In genomic region chr17:68759343-68760140, GRCh38 we compare ENCODE assay signal across 8 cellular contexts.
DNase-seq lines count a peak whose midpoint lies in the region; ATAC-seq lines count a peak whose summit lies in the region.

No MANE protein-coding gene starts in this region.

- peaks cover 2% of the 10 kb centered on the region for H3K27me3 Mint-ChIP-seq in activated CD4-positive, alpha-beta memory T cell treated with anti-CD3 and anti-CD28 coated beads for 36 hours
- peaks cover 0 to 3% of the 10 kb centered on the region in 2 donors for H3K27me3 Mint-ChIP-seq in stimulated activated naive B cell treated with anti-CD40 and anti-IgM and Interleukin-4, amounts not matched to agents 10 μg/mL and 1 μg/mL and 100 μg/mL, for 72 hours

- intact Hi-C loops in activated CD4-positive, alpha-beta memory T cell treated with anti-CD3 and anti-CD28 coated beads for 36 hours (cut with micrococcal nuclease) = loop anchor here (1.0 kb wide), 2 partner anchors 224 to 293 kb away; no protein-coding TSS in a partner anchor

- peaks cover 8% of the 10 kb centered on the region for H3K4me1 Mint-ChIP-seq in activated CD4-positive, alpha-beta memory T cell treated with anti-CD3 and anti-CD28 coated beads for 36 hours (ENCODE audit: low read depth)
- H3K4me1 Mint-ChIP-seq in stimulated activated naive B cell treated with anti-CD40 and anti-IgM and Interleukin-4, amounts not matched to agents 10 μg/mL and 1 μg/mL and 100 μg/mL, for 72 hours = peaks cover 6 to 14% of the 10 kb centered on the region in 2 donors

- H3K9me3 ChIP-seq in esophagus (ENCODE audit: control insufficient read depth in 2 of 2, insufficient read depth in 1 of 2, low read depth in 1 of 2, low read length in 1 of 2) = no peaks in the 10 kb centered on the region
- H3K9me3 ChIP-seq in mononuclear cell (ENCODE audit: low read depth, low read length) = no peaks in the 10 kb centered on the region

- 5 to 10% methylated on average over 12 of the region's 12 CpGs for WGBS in esophagus, 2 donors

- ATAC-seq in GM19455 (IDR thresholded peaks at IDR 0.05; ENCODE audit: unreplicated experiment) (peak; percentile 90), HG03558 (IDR thresholded peaks at IDR 0.05; ENCODE audit: extremely low read depth, unreplicated experiment) (peak; percentile 72)
- ATAC-seq in stimulated activated naive B cell treated with anti-CD40 and anti-IgM and Interleukin-4, amounts not matched to agents 10 μg/mL and 1 μg/mL and 100 μg/mL, for 72 hours (replicated peaks) = peak; percentile 90 to 94

- CTCF ChIA-PET in activated CD4-positive, alpha-beta memory T cell treated with anti-CD3 and anti-CD28 coated beads for 36 hours (lab: Charles Lee) = interaction anchor here (0.7 to 1.0 kb wide), 3 partner anchors 12 to 226 kb away, joined by 3 read pairs; no protein-coding TSS in a partner anchor

- H3K27me3 ChIP-seq in esophagus (ENCODE audit: control insufficient read depth in 1 of 2, insufficient read depth in 2 of 2, low read length in 2 of 2) (no peaks in the 10 kb centered on the region), mononuclear cell (ENCODE audit: insufficient read depth, low read length) (no peaks in the 10 kb centered on the region)

- POLR2A ChIA-PET in activated CD4-positive, alpha-beta memory T cell treated with anti-CD3 and anti-CD28 coated beads for 36 hours (lab: Charles Lee) = no interaction called here

- DNase-seq in COLO829 (ENCODE audit: low spot score) (peak; percentile 95), NCI-H524 (lab: John Stamatoyannopoulos, UW) (peak; percentile 73 to 88)
- peak; percentile 79 for DNase-seq in activated CD4-positive, alpha-beta memory T cell treated with anti-CD3 and anti-CD28 coated beads for 36 hours
- peak; percentile 51 for DNase-seq in stimulated activated naive B cell treated with anti-CD40 and anti-IgM and Interleukin-4, amounts not matched to agents 10 μg/mL and 1 μg/mL and 100 μg/mL, for 72 hours

- H3K36me3 Mint-ChIP-seq in activated CD4-positive, alpha-beta memory T cell treated with anti-CD3 and anti-CD28 coated beads for 36 hours = no peaks in the 10 kb centered on the region
- peaks cover 0 to 6% of the 10 kb centered on the region in 2 donors for H3K36me3 Mint-ChIP-seq in stimulated activated naive B cell treated with anti-CD40 and anti-IgM and Interleukin-4, amounts not matched to agents 10 μg/mL and 1 μg/mL and 100 μg/mL, for 72 hours

- H3K4me3 ChIP-seq in esophagus (ENCODE audit: low read depth in 1 of 2, low read length in 2 of 2) (peak overlapping the region in 1 of 2 donors; percentile 49), mononuclear cell (ENCODE audit: low read length) (peak overlapping the region; percentile 33)

- no peaks in the 10 kb centered on the region for H3K36me3 ChIP-seq in esophagus (ENCODE audit: control insufficient read depth in 2 of 2, insufficient read depth in 2 of 2, low read length in 1 of 2)

- no peaks in the 10 kb centered on the region for H3K9me3 Mint-ChIP-seq in activated CD4-positive, alpha-beta memory T cell treated with anti-CD3 and anti-CD28 coated beads for 36 hours
- H3K9me3 Mint-ChIP-seq in stimulated activated naive B cell treated with anti-CD40 and anti-IgM and Interleukin-4, amounts not matched to agents 10 μg/mL and 1 μg/mL and 100 μg/mL, for 72 hours = peaks cover 0 to 3% of the 10 kb centered on the region in 2 donors

- H3K4me3 Mint-ChIP-seq in activated CD4-positive, alpha-beta memory T cell treated with anti-CD3 and anti-CD28 coated beads for 36 hours = peak overlapping the region; percentile 50
- peak overlapping the region; percentile 72 to 77 for H3K4me3 Mint-ChIP-seq in stimulated activated naive B cell treated with anti-CD40 and anti-IgM and Interleukin-4, amounts not matched to agents 10 μg/mL and 1 μg/mL and 100 μg/mL, for 72 hours

- H3K27ac ChIP-seq in esophagus (ENCODE audit: low read depth in 2 of 2, low read length in 1 of 2) = peak overlapping the region; percentile 38 to 60

- H3K4me1 ChIP-seq in esophagus (ENCODE audit: control insufficient read depth in 2 of 2, insufficient read depth in 2 of 2, low read length in 1 of 2) = peaks cover 0 to 2% of the 10 kb centered on the region in 2 donors
- peaks cover 5% of the 10 kb centered on the region for H3K4me1 ChIP-seq in mononuclear cell (ENCODE audit: insufficient read depth, low read length)

- no peak overlapping the region for H3K27ac Mint-ChIP-seq in activated CD4-positive, alpha-beta memory T cell treated with anti-CD3 and anti-CD28 coated beads for 36 hours
- H3K27ac Mint-ChIP-seq in stimulated activated naive B cell treated with anti-CD40 and anti-IgM and Interleukin-4, amounts not matched to agents 10 μg/mL and 1 μg/mL and 100 μg/mL, for 72 hours = no peak overlapping the region
